8 cellular contexts compared by ENCODE assay signal in genomic region chr4:15654556-15655222, GRCh38. TPM values are rescaled to one million over a fixed set of nuclear protein-coding genes. Genes with fewer than 3 reads are reported as not detected.
DNase-seq lines count a peak whose midpoint lies in the region; ATAC-seq and TF ChIP-seq lines count a peak whose summit lies in the region.

No MANE protein-coding gene starts in this region.

- dilution Hi-C loops in mammary epithelial cell (cut with HindIII; ENCODE audit: low sequenced_read_pairs) = no loop called here

- CTCF ChIA-PET in mammary epithelial cell (lab: Charles Lee; ENCODE audit: low non-redundant PET) = no interaction called here

- H3K4me2 ChIP-seq in mammary epithelial cell (ENCODE audit: insufficient read depth, low read depth, low read length) = peak overlapping the region; percentile 83

- TF ChIP-seq CTCF in mammary epithelial cell (conservative IDR thresholded peaks at IDR 0.05 in 1 of 2, IDR thresholded peaks at IDR 0.05 in 1 of 2; ENCODE audit: extremely low read depth in 1 of 2, insufficient read depth in 1 of 2, low read depth in 1 of 2, low read length in 2 of 2) = no peak

- peak overlapping the region; percentile 83 for H3K9ac ChIP-seq in mammary epithelial cell (ENCODE audit: insufficient read depth, low read length)

- peak; percentile 57 for ATAC-seq in GM19455 (IDR thresholded peaks at IDR 0.05; ENCODE audit: unreplicated experiment)
- ATAC-seq in HG03521 (IDR thresholded peaks at IDR 0.05; ENCODE audit: unreplicated experiment) = peak; percentile 48

- no TSS peak for BruUV-seq in mammary epithelial cell (replicated peaks; lab: Mats Ljungman, UMichigan)

- H3K27me3 ChIP-seq in mammary epithelial cell (ENCODE audit: insufficient read depth, low read length) = no peaks in the 10 kb centered on the region

- H3K4me1 Mint-ChIP-seq in T-helper 1 cell treated with Interleukin-12 subunit alpha and Interleukin-12 subunit beta and Interleukin-4 antibody, amounts not matched to agents 30 μg/mL and 1 μg/mL, for 36 hours (ENCODE audit: low read depth) = peaks cover 41% of the 10 kb centered on the region

- H2AFZ ChIP-seq in mammary epithelial cell (ENCODE audit: low read depth, low read length) = peak overlapping the region; percentile 100

- peak overlapping the region; percentile 72 for H3K27ac ChIP-seq in mammary epithelial cell (ENCODE audit: insufficient read depth, low read depth, low read length)

- H3K27me3 Mint-ChIP-seq in T-helper 1 cell treated with Interleukin-12 subunit alpha and Interleukin-12 subunit beta and Interleukin-4 antibody, amounts not matched to agents 30 μg/mL and 1 μg/mL, for 36 hours (ENCODE audit: low read depth) = no peaks in the 10 kb centered on the region

- peaks cover 29% of the 10 kb centered on the region for H3K4me1 ChIP-seq in mammary epithelial cell (ENCODE audit: insufficient read depth, low read length)

- DNase-seq in CMK (ENCODE audit: low read depth) = peak; percentile 5
- peak; percentile 38 for DNase-seq in mammary epithelial cell
- peak; percentile 50 for DNase-seq in kidney tubule cell (ENCODE audit: low spot score)
- peak; percentile 13 for DNase-seq in stimulated activated CD4-positive, alpha-beta T cell treated with anti-CD3 and anti-CD28 coated beads, Interleukin-15, amount 100 ng/mL, for 48 hours (ENCODE audit: low read depth in 2 of 2)
- DNase-seq in NCI-H446 treated with DMSO at 0.1 percent for 48 hours (lab: John Stamatoyannopoulos, UW) = no peak

- intact Hi-C loops in mammary epithelial cell (cut with micrococcal nuclease) = loop anchor here (1.0 to 10.0 kb wide), 4 partner anchors 27 to 257 kb away; partner anchors contain the start of gene FAM200B

- no peaks in the 10 kb centered on the region for H4K20me1 ChIP-seq in mammary epithelial cell (ENCODE audit: insufficient read depth, low read length)

- H3K36me3 Mint-ChIP-seq in T-helper 1 cell treated with Interleukin-12 subunit alpha and Interleukin-12 subunit beta and Interleukin-4 antibody, amounts not matched to agents 30 μg/mL and 1 μg/mL, for 36 hours (ENCODE audit: low read depth) = peaks cover 2% of the 10 kb centered on the region

- peak overlapping the region; percentile 98 for H3K4me3 Mint-ChIP-seq in T-helper 1 cell treated with Interleukin-12 subunit alpha and Interleukin-12 subunit beta and Interleukin-4 antibody, amounts not matched to agents 30 μg/mL and 1 μg/mL, for 36 hours

- H3K9me3 ChIP-seq in mammary epithelial cell (replicated peaks; ENCODE audit: insufficient read depth, low read length) = no peaks in the 10 kb centered on the region

- H3K79me2 ChIP-seq in mammary epithelial cell (ENCODE audit: insufficient read depth, low read length) = peaks cover 55% of the 10 kb centered on the region

- in situ Hi-C loops in mammary epithelial cell (cut with MboI; ENCODE audit: low sequenced_read_pairs in 2 of 2) = no loop called here

- H3K4me3 ChIP-seq in mammary epithelial cell (replicated peaks in 1 of 3; ENCODE audit: insufficient read depth in 1 of 3, low read depth in 2 of 3, low read length in 3 of 3) = peak overlapping the region; percentile 82 to 93 (median 86)

- H3K9me3 Mint-ChIP-seq in T-helper 1 cell treated with Interleukin-12 subunit alpha and Interleukin-12 subunit beta and Interleukin-4 antibody, amounts not matched to agents 30 μg/mL and 1 μg/mL, for 36 hours = no peaks in the 10 kb centered on the region

- H3K36me3 ChIP-seq in mammary epithelial cell (ENCODE audit: insufficient read depth, low read length) = peaks cover 8% of the 10 kb centered on the region

- 0% methylated on average over 4 of the region's 68 CpGs for WGBS in mammary epithelial cell (ENCODE audit: low coverage, missing lambda C conversion rate)

- H3K27ac Mint-ChIP-seq in T-helper 1 cell treated with Interleukin-12 subunit alpha and Interleukin-12 subunit beta and Interleukin-4 antibody, amounts not matched to agents 30 μg/mL and 1 μg/mL, for 36 hours = peak overlapping the region; percentile 97

RNA-seq across cellular contexts. Expression of gene FBXL5, which starts 0.5 kb away (rescaled TPM):
- total RNA-seq in mammary epithelial cell = 100 to 1,000 TPM in 1 of 2 donors, 10 to 100 TPM in 1; 72.1 to 109 TPM
- 31.2 TPM for polyA plus RNA-seq in mammary epithelial cell
- polyA minus RNA-seq in mammary epithelial cell = 41.3 TPM

RNA-seq across cellular contexts. Expression of gene FAM200B, which starts 26.9 kb away (rescaled TPM):
- total RNA-seq in mammary epithelial cell = 10 to 100 TPM; 19.3 to 36.1 TPM
- 22.8 TPM for polyA plus RNA-seq in mammary epithelial cell
- polyA minus RNA-seq in mammary epithelial cell = 7.6 TPM

RNA-seq across cellular contexts. Expression of gene BST1, which starts 48.2 kb away (rescaled TPM):
- under 1 TPM; under 0.01 to 0.47 TPM for total RNA-seq in mammary epithelial cell
- polyA plus RNA-seq in mammary epithelial cell = 0.50 TPM
- not detected for polyA minus RNA-seq in mammary epithelial cell
